Comparison of ENCODE assay signal across 34 cellular contexts in the genomic region with DNA sequence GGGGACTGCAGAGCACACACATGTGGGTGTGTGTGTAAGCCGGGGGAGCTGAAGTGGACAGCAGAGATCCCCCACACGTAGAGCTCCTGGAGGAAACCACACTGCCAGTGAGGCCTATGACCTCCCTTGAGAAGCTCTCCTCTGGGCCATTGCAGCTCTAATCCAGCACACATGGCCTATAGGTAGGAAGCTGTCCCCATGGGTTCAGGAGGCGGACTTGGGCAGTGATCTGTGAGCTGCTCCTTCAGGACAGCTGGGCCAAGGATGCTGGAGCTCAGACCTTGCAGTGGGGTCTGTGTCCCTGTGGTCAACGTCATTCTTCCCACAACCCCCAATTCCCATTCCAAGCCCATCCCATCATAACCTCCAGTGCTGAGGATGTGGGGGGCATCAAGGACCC. TPM values are rescaled to one million over a fixed set of nuclear protein-coding genes. Genes with fewer than 3 reads are reported as not detected.
"Had no signal": no experiment of that assay in that cellular context is flagged by ENCODE, and none has a peak within 500 bp of the region (broad histone marks: within the 10 kb centered on the region; RNA-seq: fewer than 3 reads in every experiment).

No MANE protein-coding gene starts in this region.

- H3K9me3 ChIP-seq: ascending aorta, breast epithelium, colonic mucosa, esophagus squamous epithelium had no signal

- ATAC-seq: activated naive CD4-positive, alpha-beta T cell treated with anti-CD3 and anti-CD28 coated beads, Interleukin-2, amount 50 U/mL, for 72 hours; activated T-cell treated with anti-CD3 and anti-CD28 coated beads, Interleukin-2, amount 50 U/mL, for 72 hours; WTC11 had no signal

- H3K4me1 ChIP-seq: ascending aorta, breast epithelium, colonic mucosa, esophagus squamous epithelium had no signal

- H3K4me3 ChIP-seq: ascending aorta, breast epithelium, cardiac muscle cell, colonic mucosa, esophagus squamous epithelium had no signal

- DNase-seq: activated CD4-positive, alpha-beta memory T cell treated with anti-CD3 and anti-CD28 coated beads, Interleukin-2, amount 10 ng/mL, durations not matched to agents 7 days and 5 days; activated CD4-positive, alpha-beta T cell treated with anti-CD3 and anti-CD28 coated beads for 1 hour; activated CD4-positive, alpha-beta T cell treated with anti-CD3 and anti-CD28 coated beads for 4 hours; activated CD4-positive, alpha-beta T cell treated with anti-CD3 and anti-CD28 coated beads, Interleukin-2, amount 10 ng/mL, durations not matched to agents 7 days and 5 days; activated CD4-positive, alpha-beta T cell treated with anti-CD3 and anti-CD28 coated beads, Interleukin-2, amount 50 U/mL, for 4 hours; activated CD8-positive, alpha-beta memory T cell treated with anti-CD3 and anti-CD28 coated beads, Interleukin-2, amount 50 U/mL, for 48 hours; activated gamma-delta T cell; activated naive CD4-positive, alpha-beta T cell; activated naive CD4-positive, alpha-beta T cell treated with anti-CD3 and anti-CD28 coated beads, Interleukin-2, amount 10 ng/mL, durations not matched to agents 7 days and 5 days; activated naive CD8-positive, alpha-beta T cell treated with anti-CD3 and anti-CD28 coated beads, Interleukin-2, amount 10 ng/mL, durations not matched to agents 7 days and 5 days; activated T-cell treated with anti-CD3 and anti-CD28 coated beads for 4 hours; activated T-cell treated with anti-CD3 and anti-CD28 coated beads, Interleukin-2, amount 50 U/mL, for 24 hours; activated T-cell treated with anti-CD3 and anti-CD28 coated beads, Interleukin-2, amount 50 U/mL, for 72 hours; central memory CD4-positive, alpha-beta T cell; cerebellar nuclear complex; colonic mucosa; effector CD8-positive, alpha-beta T cell; esophagus squamous epithelium; head of caudate nucleus; T-helper 2 cell had no signal

- H3K27ac ChIP-seq: ascending aorta, breast epithelium, cardiac muscle cell, colonic mucosa, epithelial cell of prostate, esophagus squamous epithelium, VCaP had no signal

- H3K36me3 ChIP-seq: ascending aorta, breast epithelium, cardiac muscle cell, colonic mucosa, esophagus squamous epithelium had no signal

- H3K27me3 ChIP-seq: ascending aorta, breast epithelium, cardiac muscle cell, colonic mucosa had no signal

- FAIRE-seq: endometrium, endothelial cell of umbilical vein, frontal cortex had no signal

RNA-seq across cellular contexts. Expression of a gene that starts 29.8 kb away (rescaled TPM):
- total RNA-seq: activated CD4-positive, alpha-beta memory T cell treated with anti-CD3 and anti-CD28 coated beads, Interleukin-2, amount 10 ng/mL, durations not matched to agents 7 days and 5 days; activated CD4-positive, alpha-beta T cell treated with anti-CD3 and anti-CD28 coated beads, Interleukin-2, amount 10 ng/mL, durations not matched to agents 7 days and 5 days; activated naive CD4-positive, alpha-beta T cell treated with anti-CD3 and anti-CD28 coated beads, Interleukin-2, amount 50 U/mL, for 72 hours; activated naive CD8-positive, alpha-beta T cell treated with anti-CD3 and anti-CD28 coated beads, Interleukin-2, amount 10 ng/mL, durations not matched to agents 7 days and 5 days; activated T-cell treated with anti-CD3 and anti-CD28 coated beads, Interleukin-2, amount 50 U/mL, for 72 hours; cardiac muscle cell; dermis microvascular lymphatic vessel endothelial cell; endothelial cell of umbilical vein; fibroblast of lung; fibroblast of villous mesenchyme; frontal cortex; T-helper 1 cell treated with Interleukin-12 subunit alpha and Interleukin-12 subunit beta and Interleukin-4 antibody, amounts not matched to agents 30 ng/mL and 1 ng/mL, for 36 hours; WTC11 had no signal
- polyA plus RNA-seq: cardiac muscle cell, endothelial cell of umbilical vein, fibroblast of lung had no signal
